Comparison of ENCODE assay signal across 1 cellular context in the genomic region with DNA sequence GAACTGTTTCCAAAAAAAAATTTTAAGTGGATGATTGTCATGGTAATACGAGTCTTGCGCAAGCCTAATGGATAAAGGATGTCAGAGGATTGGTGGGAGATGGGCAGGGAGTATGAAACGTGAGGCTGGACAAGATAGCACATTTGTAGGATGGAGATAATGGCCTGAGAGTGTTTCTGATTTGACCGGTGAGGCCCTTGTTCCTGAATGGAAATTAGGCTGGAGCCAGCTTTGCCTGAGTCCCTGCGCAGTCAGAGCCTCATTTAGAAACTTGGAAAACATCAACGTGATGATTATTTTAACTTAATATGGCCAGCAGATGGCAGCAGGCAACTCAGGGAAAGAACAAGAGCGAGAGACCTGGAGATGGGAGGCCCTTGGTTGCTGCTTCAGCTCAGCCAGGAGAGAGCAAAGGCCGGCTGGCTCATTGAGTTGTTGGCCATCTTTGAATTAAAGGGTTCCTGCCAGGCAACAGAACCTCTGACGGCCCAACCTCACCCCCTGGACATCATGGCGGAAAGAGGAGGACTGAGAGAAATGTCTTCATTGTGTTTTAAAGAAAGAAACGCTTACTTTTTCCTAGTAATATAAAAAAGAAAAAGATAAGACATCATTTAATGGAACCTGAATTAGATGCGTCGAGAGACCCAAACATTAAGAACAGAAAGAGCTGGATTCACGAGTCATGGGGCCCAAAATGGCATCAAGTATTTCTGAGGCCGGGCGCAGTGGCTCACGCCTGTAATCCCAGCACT.
TF ChIP-seq lines count a peak whose summit lies in the region.

No MANE protein-coding gene starts in this region.

TF ChIP-seq in H1, 55 proteins besides CTCF, POLR2A, EP300 and RAD21:
- TF ChIP-seq RFX5 (IDR thresholded peaks at IDR 0.05; ENCODE audit: borderline replicate concordance, low read depth, low read length) (no peak), POU5F1 (IDR thresholded peaks at IDR 0.05; ENCODE audit: low read depth, low read length) (0 out of 2 replicates have a peak, but pooled peaks have one; percentile 32), TBP (IDR thresholded peaks at IDR 0.05; ENCODE audit: low read depth, low read length) (0 out of 2 replicates have a peak, but pooled peaks have one; percentile 22), TAF7 (optimal IDR thresholded peaks at IDR 0.05; ENCODE audit: borderline replicate concordance, low read depth, low read length) (peak; percentile 48), YY1 (IDR thresholded peaks at IDR 0.05; ENCODE audit: low read depth, low read length) (peak; percentile 90), ATF2 (IDR thresholded peaks at IDR 0.05; ENCODE audit: low read length) (peak; percentile 60; the same call in 1 of the 2 replicates), ASH2L (IDR thresholded peaks at IDR 0.05; ENCODE audit: low read length) (no peak), TAF1 (IDR thresholded peaks at IDR 0.05; ENCODE audit: low read depth, low read length) (peak; percentile 43; the same call in 1 of the 2 replicates), CEBPB (IDR thresholded peaks at IDR 0.05; ENCODE audit: low read depth, low read length) (peak; percentile 97)
